In the genomic region with DNA sequence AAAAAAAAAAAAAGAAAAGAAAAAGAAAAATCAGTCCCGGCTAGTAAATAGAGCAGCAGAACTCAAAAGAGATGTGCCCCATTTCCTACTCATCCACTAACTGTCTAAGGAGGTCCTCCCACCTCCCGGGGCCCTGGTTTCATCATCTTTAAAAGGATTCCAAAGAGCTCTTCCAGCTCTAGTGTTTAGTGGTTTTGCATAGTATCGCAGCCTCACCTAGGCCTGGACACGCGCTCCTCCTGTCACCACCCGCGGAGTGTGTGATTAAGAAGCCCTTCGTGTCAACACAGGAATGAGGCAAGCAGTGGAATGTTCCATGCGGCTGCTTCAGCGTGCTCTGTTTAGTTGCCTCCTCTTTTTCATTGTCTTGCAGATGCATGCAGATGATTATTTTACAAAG, we compare ENCODE assay signal across 12 cellular contexts. TPM values are rescaled to one million over a fixed set of nuclear protein-coding genes. Genes with fewer than 3 reads are reported as not detected.
A peak's percentile ranks its signal among the peaks of the same experiment; 100 is the strongest.
DNase-seq lines count a peak whose midpoint lies in the region; ATAC-seq and TF ChIP-seq lines count a peak whose summit lies in the region.
"Had no signal": no experiment of that assay in that cellular context is flagged by ENCODE, and none has a peak within 500 bp of the region (broad histone marks: within the 10 kb centered on the region; RNA-seq: fewer than 3 reads in every experiment).

No MANE protein-coding gene starts in this region.

- no peak for TF ChIP-seq EP300 in transverse colon (IDR thresholded peaks at IDR 0.05; ENCODE audit: low read depth)

- H3K27me3 Mint-ChIP-seq in endodermal cell (ENCODE audit: insufficient read depth), result peaks cover 43% of the 10 kb centered on the region
- H3K27me3 Mint-ChIP-seq: activated CD4-positive, alpha-beta T cell treated with anti-CD3 and anti-CD28 coated beads for 36 hours had no signal

- H3K9me3 Mint-ChIP-seq in endodermal cell, result no peaks in the 10 kb centered on the region

- peaks cover 12% of the 10 kb centered on the region for H3K4me1 Mint-ChIP-seq in endodermal cell
- H3K4me1 Mint-ChIP-seq: activated CD4-positive, alpha-beta T cell treated with anti-CD3 and anti-CD28 coated beads for 36 hours had no signal

- H3K27me3 ChIP-seq in endodermal cell (ENCODE audit: control insufficient read depth, insufficient read depth, low read length, poor library complexity, severe bottlenecking) (no peaks in the 10 kb centered on the region), transverse colon (no peaks in the 10 kb centered on the region)

- no peaks in the 10 kb centered on the region for H3K9me3 ChIP-seq in endodermal cell (ENCODE audit: control insufficient read depth, low read length)
- H3K9me3 ChIP-seq in transverse colon, result no peaks in the 10 kb centered on the region
- H3K9me3 ChIP-seq: SJSA1 had no signal

- DNase-seq in EL, result peak; percentile 44
- DNase-seq in HuH-7.5 (ENCODE audit: low spot score), result peak; percentile 23
- peak; percentile 95 for DNase-seq in endodermal cell
- DNase-seq in kidney glomerular epithelial cell (lab: John Stamatoyannopoulos, UW), result peak; percentile 73
- DNase-seq in GM20000 (ENCODE audit: low spot score), result no peak
- no peak for DNase-seq in activated naive CD4-positive, alpha-beta T cell treated with anti-CD3 and anti-CD28 coated beads, Interleukin-2, amount 50 U/mL, for 16 hours
- no peak for DNase-seq in transverse colon
- DNase-seq: activated CD4-positive, alpha-beta T cell treated with anti-CD3 and anti-CD28 coated beads for 36 hours; NCI-H2029; posterior cingulate gyrus had no signal

- no peak overlapping the region for H3K9ac ChIP-seq in endodermal cell (ENCODE audit: extremely low read depth, low read length, poor library complexity, severe bottlenecking)

- no peak overlapping the region for H3K4me3 Mint-ChIP-seq in endodermal cell
- H3K4me3 Mint-ChIP-seq: activated CD4-positive, alpha-beta T cell treated with anti-CD3 and anti-CD28 coated beads for 36 hours had no signal

- H3K27ac ChIP-seq in endodermal cell (ENCODE audit: low read depth, low read length) (no peak overlapping the region), transverse colon (no peak overlapping the region)
- H3K27ac ChIP-seq: SJSA1 had no signal

- H3K27ac Mint-ChIP-seq in endodermal cell, result no peak overlapping the region
- H3K27ac Mint-ChIP-seq: activated CD4-positive, alpha-beta T cell treated with anti-CD3 and anti-CD28 coated beads for 36 hours had no signal

- no peak for TF ChIP-seq POLR2A in transverse colon (IDR thresholded peaks at IDR 0.05)

- H3K36me3 ChIP-seq in endodermal cell (ENCODE audit: control insufficient read depth, insufficient read depth, low read length) (no peaks in the 10 kb centered on the region), transverse colon (no peaks in the 10 kb centered on the region)
- H3K36me3 ChIP-seq: SJSA1 had no signal

- H3K4me1 ChIP-seq in endodermal cell (ENCODE audit: control insufficient read depth, insufficient read depth, low read length) (no peaks in the 10 kb centered on the region), transverse colon (no peaks in the 10 kb centered on the region)
- H3K4me1 ChIP-seq: SJSA1 had no signal

- no peak for ATAC-seq in HG02870 (IDR thresholded peaks at IDR 0.05; ENCODE audit: unreplicated experiment)
- ATAC-seq: activated CD4-positive, alpha-beta T cell treated with anti-CD3 and anti-CD28 coated beads for 36 hours had no signal

- WGBS in endodermal cell (ENCODE audit: insufficient coverage in 1 of 2, insufficient read length in 1 of 2), 2 experiments, result 19 to 28% methylated on average over 8 to 10 of the region's 10 CpGs
- 71 to 76% methylated on average over 6 to 10 of the region's 10 CpGs for WGBS in transverse colon (ENCODE audit: low coverage in 1 of 2), 2 donors

- in situ Hi-C loops in transverse colon (cut with MboI; ENCODE audit: low pct_ligation_motif_present in 1 of 4, low pct_unique_long_range_greater_than_20kb in 1 of 4, low sequenced_read_pairs in 3 of 4), result no loop called here

- H3K36me3 Mint-ChIP-seq in endodermal cell (ENCODE audit: low read depth), result no peaks in the 10 kb centered on the region

- H3K4me3 ChIP-seq in endodermal cell (ENCODE audit: low read length) (no peak overlapping the region), transverse colon (no peak overlapping the region)
- H3K4me3 ChIP-seq: SJSA1 had no signal

- TF ChIP-seq CTCF in endodermal cell (conservative IDR thresholded peaks at IDR 0.05), result peak; percentile 24
- TF ChIP-seq CTCF in GM20000 (IDR thresholded peaks at IDR 0.05; ENCODE audit: extremely low read depth, missing control alignments), result no peak
- no peak for TF ChIP-seq CTCF in transverse colon (IDR thresholded peaks at IDR 0.05)

- intact Hi-C loops in transverse colon (cut with DNase I; ENCODE audit: low total_unique reads), result no loop called here

RNA-seq across cellular contexts. Expression of gene LBR, which starts 49.0 kb away (rescaled TPM):
- total RNA-seq in endodermal cell (10 to 100 TPM; 49.8 to 72.3 TPM), transverse colon (10 to 100 TPM; 48.6 to 97.9 (median 75.1) TPM)
- 98.3 TPM for polyA plus RNA-seq in endodermal cell (2013, experiment 1 of 2)
- 96.7 TPM for polyA plus RNA-seq in endodermal cell (2013, experiment 2 of 2)

Comparison
In these comparisons a context has a peak if more than half of its experiments do, and no peak if none do; other contexts are left out.
1. DNase-seq: peak in EL (single experiment), HuH-7.5 (single experiment), endodermal cell (single experiment) and kidney glomerular epithelial cell (single experiment); none in GM20000 (single experiment), activated naive CD4-positive, alpha-beta T cell treated with anti-CD3 and anti-CD28 coated beads, Interleukin-2, amount 50 U/mL, for 16 hours (single experiment) and transverse colon (single experiment).